In the genomic region with DNA sequence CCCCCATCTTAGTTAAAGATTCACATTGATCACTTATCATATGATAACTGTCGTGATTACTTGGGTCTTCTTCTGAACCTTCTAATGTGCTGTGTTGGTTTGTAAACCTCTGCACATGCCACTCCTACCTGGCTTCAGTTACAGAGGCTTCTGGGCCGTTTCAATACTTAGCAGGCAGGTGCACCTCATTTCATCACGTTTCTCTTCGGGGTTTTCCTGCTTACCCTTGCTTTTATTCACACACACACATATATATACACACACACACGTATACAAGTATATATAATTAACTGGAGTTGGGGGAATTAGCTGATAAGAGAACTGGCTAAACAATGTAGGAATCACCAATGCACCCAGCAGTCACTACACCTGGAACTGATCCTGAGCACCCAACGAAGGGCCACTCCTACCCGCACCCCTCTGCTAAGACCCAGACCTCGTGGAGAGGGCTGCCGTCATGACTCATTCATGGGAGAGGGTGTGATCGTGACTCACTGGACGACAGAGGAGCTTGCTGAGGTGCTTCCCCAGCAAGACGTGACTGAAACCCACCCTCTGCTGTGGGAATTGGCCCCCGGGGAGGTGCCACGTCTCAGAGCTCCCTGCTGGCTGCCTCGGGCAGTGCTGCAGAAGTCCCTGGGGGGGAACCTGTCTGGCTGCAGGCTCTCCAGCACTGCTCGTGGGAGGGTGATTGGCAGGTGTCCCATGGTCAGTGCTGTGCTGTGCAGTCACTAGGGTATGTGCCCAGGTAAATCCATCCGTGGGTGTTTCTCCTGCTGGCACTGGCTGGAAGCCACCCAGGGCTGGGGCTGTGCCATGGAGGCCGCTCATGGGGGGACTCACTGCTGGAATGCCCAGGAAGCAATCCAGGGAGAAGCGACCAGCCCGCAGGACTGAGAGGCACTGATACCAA, we compare ENCODE assay signal across 7 cellular contexts.
DNase-seq lines count a peak whose midpoint lies in the region; ATAC-seq, FAIRE-seq and TF ChIP-seq lines count a peak whose summit lies in the region.

No MANE protein-coding gene starts in this region.

- intact Hi-C loops in kidney (cut with DNase I): no loop called here

- DNase-seq in HEK293T (ENCODE audit: extremely low spot score) (no peak), kidney (peak; percentile 80), NCI-H1930 (lab: John Stamatoyannopoulos, UW) (no peak), NCI-H524 (lab: John Stamatoyannopoulos, UW) (no peak), NCI-H1694 (lab: John Stamatoyannopoulos, UW) (no peak)

- no peak overlapping the region for H3K27ac ChIP-seq in kidney (ENCODE audit: low read depth in 2 of 2, low read length in 2 of 2)

- H3K4me1 ChIP-seq in kidney (ENCODE audit: control insufficient read depth in 1 of 2, insufficient read depth in 1 of 2, low read depth in 1 of 2, low read length in 2 of 2): no peaks in the 10 kb centered on the region

- peak; percentile 87 for ATAC-seq in GM18520 (IDR thresholded peaks at IDR 0.05; ENCODE audit: unreplicated experiment)
- ATAC-seq in SK-N-SH treated with all-trans-retinoic acid at 6 μM for 48 hours: peak; percentile 61

- no peaks in the 10 kb centered on the region for H3K36me3 ChIP-seq in kidney (ENCODE audit: control insufficient read depth in 1 of 2, insufficient read depth in 2 of 2, low read length in 2 of 2)

- no peak for TF ChIP-seq CTCF in kidney (IDR thresholded peaks at IDR 0.05; ENCODE audit: borderline replicate concordance, extremely low read depth, insufficient read depth)

- H3K9ac ChIP-seq in kidney (ENCODE audit: low read length in 2 of 2): no peak overlapping the region

- CTCF ChIA-PET in HEK293T (lab: Yijun Ruan, JAX): interaction anchor here (0.6 kb wide), 1 partner anchor 351 kb away, joined by 5 read pairs; no protein-coding TSS in a partner anchor

- no peak for FAIRE-seq in kidney (lab: Jason Lieb, UNC)

- H3K9me3 ChIP-seq in kidney (ENCODE audit: control insufficient read depth in 1 of 2, low read length in 2 of 2): peaks cover 0 to 3% of the 10 kb centered on the region in 2 donors

- POLR2A ChIA-PET in HEK293T (lab: Yijun Ruan, JAX): no interaction called here

- H3K4me3 ChIP-seq in kidney (ENCODE audit: low read length in 2 of 2): no peak overlapping the region

TF ChIP-seq in HEK293T, 16 proteins besides CTCF, POLR2A, EP300 and RAD21:
- TF ChIP-seq FOXK2 (IDR thresholded peaks at IDR 0.05): no peak
- TF ChIP-seq, protein P1, sequence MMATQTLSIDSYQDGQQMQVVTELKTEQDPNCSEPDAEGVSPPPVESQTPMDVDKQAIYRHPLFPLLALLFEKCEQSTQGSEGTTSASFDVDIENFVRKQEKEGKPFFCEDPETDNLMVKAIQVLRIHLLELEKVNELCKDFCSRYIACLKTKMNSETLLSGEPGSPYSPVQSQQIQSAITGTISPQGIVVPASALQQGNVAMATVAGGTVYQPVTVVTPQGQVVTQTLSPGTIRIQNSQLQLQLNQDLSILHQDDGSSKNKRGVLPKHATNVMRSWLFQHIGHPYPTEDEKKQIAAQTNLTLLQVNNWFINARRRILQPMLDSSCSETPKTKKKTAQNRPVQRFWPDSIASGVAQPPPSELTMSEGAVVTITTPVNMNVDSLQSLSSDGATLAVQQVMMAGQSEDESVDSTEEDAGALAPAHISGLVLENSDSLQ (IDR thresholded peaks at IDR 0.05): peak; percentile 54

TF ChIP-seq in SK-N-SH treated with all-trans-retinoic acid at 6 μM for 48 hours, 23 proteins besides CTCF, POLR2A, EP300 and RAD21:
- no peak for TF ChIP-seq PPARA (CRISPR knock-in tag; IDR thresholded peaks at IDR 0.05; ENCODE audit: borderline replicate concordance)
- no peak for TF ChIP-seq ZFP30 (CRISPR knock-in tag; IDR thresholded peaks at IDR 0.05)
- no peak for TF ChIP-seq BACH2 (CRISPR knock-in tag; IDR thresholded peaks at IDR 0.05; ENCODE audit: borderline replicate concordance)
- TF ChIP-seq CSDC2 (CRISPR knock-in tag; IDR thresholded peaks at IDR 0.05): no peak
- no peak for TF ChIP-seq OSR1 (CRISPR knock-in tag; IDR thresholded peaks at IDR 0.05)
- TF ChIP-seq TCF4 (CRISPR knock-in tag; IDR thresholded peaks at IDR 0.05; ENCODE audit: borderline replicate concordance): no peak
- TF ChIP-seq, protein P2, sequence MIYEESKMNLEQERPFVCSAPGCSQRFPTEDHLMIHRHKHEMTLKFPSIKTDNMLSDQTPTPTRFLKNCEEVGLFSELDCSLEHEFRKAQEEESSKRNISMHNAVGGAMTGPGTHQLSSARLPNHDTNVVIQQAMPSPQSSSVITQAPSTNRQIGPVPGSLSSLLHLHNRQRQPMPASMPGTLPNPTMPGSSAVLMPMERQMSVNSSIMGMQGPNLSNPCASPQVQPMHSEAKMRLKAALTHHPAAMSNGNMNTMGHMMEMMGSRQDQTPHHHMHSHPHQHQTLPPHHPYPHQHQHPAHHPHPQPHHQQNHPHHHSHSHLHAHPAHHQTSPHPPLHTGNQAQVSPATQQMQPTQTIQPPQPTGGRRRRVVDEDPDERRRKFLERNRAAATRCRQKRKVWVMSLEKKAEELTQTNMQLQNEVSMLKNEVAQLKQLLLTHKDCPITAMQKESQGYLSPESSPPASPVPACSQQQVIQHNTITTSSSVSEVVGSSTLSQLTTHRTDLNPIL (CRISPR knock-in tag; IDR thresholded peaks at IDR 0.05; ENCODE audit: low read depth): no peak
- TF ChIP-seq TOX (CRISPR knock-in tag; IDR thresholded peaks at IDR 0.05; ENCODE audit: borderline replicate concordance): no peak
- TF ChIP-seq, protein P3, sequence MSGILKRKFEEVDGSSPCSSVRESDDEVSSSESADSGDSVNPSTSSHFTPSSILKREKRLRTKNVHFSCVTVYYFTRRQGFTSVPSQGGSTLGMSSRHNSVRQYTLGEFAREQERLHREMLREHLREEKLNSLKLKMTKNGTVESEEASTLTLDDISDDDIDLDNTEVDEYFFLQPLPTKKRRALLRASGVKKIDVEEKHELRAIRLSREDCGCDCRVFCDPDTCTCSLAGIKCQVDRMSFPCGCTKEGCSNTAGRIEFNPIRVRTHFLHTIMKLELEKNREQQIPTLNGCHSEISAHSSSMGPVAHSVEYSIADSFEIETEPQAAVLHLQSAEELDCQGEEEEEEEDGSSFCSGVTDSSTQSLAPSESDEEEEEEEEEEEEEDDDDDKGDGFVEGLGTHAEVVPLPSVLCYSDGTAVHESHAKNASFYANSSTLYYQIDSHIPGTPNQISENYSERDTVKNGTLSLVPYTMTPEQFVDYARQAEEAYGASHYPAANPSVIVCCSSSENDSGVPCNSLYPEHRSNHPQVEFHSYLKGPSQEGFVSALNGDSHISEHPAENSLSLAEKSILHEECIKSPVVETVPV (CRISPR knock-in tag; IDR thresholded peaks at IDR 0.05): no peak
- no peak for TF ChIP-seq GLIS3 (CRISPR knock-in tag; IDR thresholded peaks at IDR 0.05)
- no peak for TF ChIP-seq ZC3H10 (CRISPR knock-in tag; IDR thresholded peaks at IDR 0.05)
- TF ChIP-seq, protein P4, sequence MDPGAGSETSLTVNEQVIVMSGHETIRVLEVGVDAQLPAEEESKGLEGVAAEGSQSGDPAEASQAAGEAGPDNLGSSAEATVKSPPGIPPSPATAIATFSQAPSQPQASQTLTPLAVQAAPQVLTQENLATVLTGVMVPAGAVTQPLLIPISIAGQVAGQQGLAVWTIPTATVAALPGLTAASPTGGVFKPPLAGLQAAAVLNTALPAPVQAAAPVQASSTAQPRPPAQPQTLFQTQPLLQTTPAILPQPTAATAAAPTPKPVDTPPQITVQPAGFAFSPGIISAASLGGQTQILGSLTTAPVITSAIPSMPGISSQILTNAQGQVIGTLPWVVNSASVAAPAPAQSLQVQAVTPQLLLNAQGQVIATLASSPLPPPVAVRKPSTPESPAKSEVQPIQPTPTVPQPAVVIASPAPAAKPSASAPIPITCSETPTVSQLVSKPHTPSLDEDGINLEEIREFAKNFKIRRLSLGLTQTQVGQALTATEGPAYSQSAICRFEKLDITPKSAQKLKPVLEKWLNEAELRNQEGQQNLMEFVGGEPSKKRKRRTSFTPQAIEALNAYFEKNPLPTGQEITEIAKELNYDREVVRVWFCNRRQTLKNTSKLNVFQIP (CRISPR knock-in tag; IDR thresholded peaks at IDR 0.05; ENCODE audit: borderline replicate concordance, low read depth): no peak
- TF ChIP-seq RARB (CRISPR knock-in tag; IDR thresholded peaks at IDR 0.05): no peak
